Comparison of ENCODE assay signal across 15 cellular contexts in the genomic region with DNA sequence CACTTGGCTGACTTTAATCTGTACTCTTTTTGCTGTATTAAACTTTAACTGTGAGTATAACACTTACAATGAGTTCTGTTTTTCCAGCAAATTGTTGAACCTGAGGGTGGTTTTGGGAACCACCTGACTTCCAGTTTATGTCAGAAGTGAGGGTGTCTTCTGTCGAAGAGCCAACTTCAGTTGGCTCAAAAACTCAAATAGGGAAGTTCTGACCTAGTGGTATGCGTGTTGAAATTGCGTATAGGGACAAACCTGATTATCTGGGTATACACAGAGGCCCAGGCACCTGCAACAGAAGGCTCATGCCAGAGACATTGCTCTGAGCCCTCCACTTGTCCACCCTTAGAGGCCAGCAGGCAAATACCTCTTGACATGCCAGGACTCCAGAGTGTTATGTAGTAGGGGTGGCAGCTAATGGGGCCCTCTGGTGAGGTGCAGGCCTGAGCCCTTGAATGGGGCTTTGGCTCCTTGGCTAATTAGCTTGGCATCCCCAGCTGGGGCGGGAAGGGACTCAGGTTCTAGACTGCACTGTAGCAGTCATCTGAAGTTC.
DNase-seq lines count a peak whose midpoint lies in the region; ATAC-seq and TF ChIP-seq lines count a peak whose summit lies in the region.
"Had no signal": no experiment of that assay in that cellular context is flagged by ENCODE, and none has a peak within 500 bp of the region (broad histone marks: within the 10 kb centered on the region; RNA-seq: fewer than 3 reads in every experiment).

No MANE protein-coding gene starts in this region.

- no peaks in the 10 kb centered on the region for H3F3A ChIP-seq in PC-3 (ENCODE audit: low read length, unreplicated experiment)

- no peaks in the 10 kb centered on the region for H3K79me1 ChIP-seq in IMR-90 (ENCODE audit: low read depth in 1 of 2, low read length in 2 of 2)

- 0 out of 2 replicates have a peak overlapping the region, but pooled peaks have one; percentile 8 for H3K14ac ChIP-seq in IMR-90 (replicated peaks; ENCODE audit: low read depth, low read length)

- peak overlapping the region; percentile 66 for H2BK120ac ChIP-seq in IMR-90 (ENCODE audit: low read depth, low read length)

- H3K27me3 ChIP-seq in IMR-90 (ENCODE audit: control insufficient read depth, insufficient read depth, low read length) (0 out of 2 replicates have a peak, but pooled peaks cover 2% of the 10 kb centered on the region), PC-3 (ENCODE audit: low read length) (no peaks in the 10 kb centered on the region), mammary epithelial cell (ENCODE audit: insufficient read depth, low read length) (no peaks in the 10 kb centered on the region)
- H3K27me3 ChIP-seq: transverse colon had no signal

- peaks cover 0 to 2% of the 10 kb centered on the region in 2 donors for H3K9me3 Mint-ChIP-seq in stimulated activated naive B cell treated with anti-CD40 and anti-IgM and Interleukin-4, amounts not matched to agents 10 μg/mL and 1 μg/mL and 100 μg/mL, for 72 hours

- peak overlapping the region; percentile 93 for H3K27ac Mint-ChIP-seq in stimulated activated naive B cell treated with anti-CD40 and anti-IgM and Interleukin-4, amounts not matched to agents 10 μg/mL and 1 μg/mL and 100 μg/mL, for 72 hours
- H3K27ac Mint-ChIP-seq: progenitor cell of endocrine pancreas had no signal

- H3K9me1 ChIP-seq in IMR-90 (ENCODE audit: insufficient read depth, low read length): peaks cover 17% of the 10 kb centered on the region; the same call in 1 of the 2 replicates

- intact Hi-C loops in IMR-90 (cut with micrococcal nuclease): loop anchor here (2.0 kb wide), 1 partner anchor 14 kb away; no protein-coding TSS in a partner anchor
- intact Hi-C loops in PC-3 (cut with micrococcal nuclease): no loop called here
- intact Hi-C loops in mammary epithelial cell (cut with micrococcal nuclease): loop anchor here (10.0 kb wide), 1 partner anchor 214 kb away; no protein-coding TSS in a partner anchor

- no peak overlapping the region; the same call in 1 of the 2 replicates for H4K5ac ChIP-seq in IMR-90 (ENCODE audit: low read depth, low read length)

- no peaks in the 10 kb centered on the region for H3K9me2 ChIP-seq in PC-3 (replicated peaks; ENCODE audit: low read length)

- H3K4me1 ChIP-seq in IMR-90 (ENCODE audit: control insufficient read depth, insufficient read depth, low read length) (peaks cover 17% of the 10 kb centered on the region; the same call in 1 of the 2 replicates), PC-3 (ENCODE audit: insufficient read depth, low read length) (peaks cover 42% of the 10 kb centered on the region), mammary epithelial cell (ENCODE audit: insufficient read depth, low read length) (peaks cover 38% of the 10 kb centered on the region)
- H3K4me1 ChIP-seq: gastroesophageal sphincter had no signal

- CTCF ChIA-PET in IMR-90 (lab: Yijun Ruan, JAX): no interaction called here
- CTCF ChIA-PET in PC-3 (lab: Charles Lee): no interaction called here
- CTCF ChIA-PET in mammary epithelial cell (lab: Charles Lee; ENCODE audit: low non-redundant PET): interaction anchor here (0.6 to 1.0 kb wide), 3 partner anchors 128 to 220 kb away, joined by 4 read pairs; no protein-coding TSS in a partner anchor

- no peak for TF ChIP-seq POLR2A in IMR-90 (IDR thresholded peaks at IDR 0.05; ENCODE audit: low read depth, low read length)

- peak overlapping the region; percentile 62; the same call in 1 of the 2 replicates for H3K18ac ChIP-seq in IMR-90 (ENCODE audit: low read depth, low read length)

- peak overlapping the region in 1 of 2 experiments; percentile 43; a peak in 2 of 4 replicates for H4K8ac ChIP-seq in IMR-90 (ENCODE audit: low read depth in 2 of 2, low read length in 2 of 2)

- H4K20me1 ChIP-seq in IMR-90 (ENCODE audit: insufficient read depth, low read length) (no peaks in the 10 kb centered on the region), PC-3 (ENCODE audit: low read length) (no peaks in the 10 kb centered on the region), mammary epithelial cell (ENCODE audit: insufficient read depth, low read length) (no peaks in the 10 kb centered on the region)

- dilution Hi-C loops in IMR-90 (cut with HindIII; ENCODE audit: low sequenced_read_pairs, unreplicated experiment) (no loop called here), mammary epithelial cell (cut with HindIII; ENCODE audit: low sequenced_read_pairs) (no loop called here)

- H3K36me3 ChIP-seq in IMR-90 (ENCODE audit: control insufficient read depth, insufficient read depth, low read length) (no peaks in the 10 kb centered on the region), PC-3 (ENCODE audit: low read depth, low read length) (no peaks in the 10 kb centered on the region), mammary epithelial cell (ENCODE audit: insufficient read depth, low read length) (no peaks in the 10 kb centered on the region)
- H3K36me3 ChIP-seq: gastroesophageal sphincter, transverse colon had no signal

- H3K4me3 ChIP-seq in IMR-90 (ENCODE audit: insufficient read depth, low read depth, low read length): no peak overlapping the region
- no peak overlapping the region for H3K4me3 ChIP-seq in PC-3 (ENCODE audit: low read length)
- no peak overlapping the region for H3K4me3 ChIP-seq in mammary epithelial cell (replicated peaks in 1 of 3; ENCODE audit: insufficient read depth in 1 of 3, low read depth in 2 of 3, low read length in 3 of 3)
- H3K4me3 ChIP-seq: gastroesophageal sphincter, transverse colon had no signal

- H2AK5ac ChIP-seq in IMR-90 (ENCODE audit: low read depth, low read length): peak overlapping the region; percentile 29; the same call in 1 of the 2 replicates

- peaks cover 15 to 19% of the 10 kb centered on the region in 2 donors for H3K4me1 Mint-ChIP-seq in stimulated activated naive B cell treated with anti-CD40 and anti-IgM and Interleukin-4, amounts not matched to agents 10 μg/mL and 1 μg/mL and 100 μg/mL, for 72 hours

- peak overlapping the region; percentile 71 for H2BK20ac ChIP-seq in IMR-90 (ENCODE audit: low read depth, low read length)

- TF ChIP-seq RAD21 in IMR-90 (IDR thresholded peaks at IDR 0.05; ENCODE audit: low read length): no peak

- POLR2A ChIA-PET in IMR-90 (lab: Charles Lee; ENCODE audit: unreplicated experiment) (interaction anchor here (0.6 kb wide), 1 partner anchor 84 kb away, joined by 3 read pairs; no protein-coding TSS in a partner anchor), PC-3 (lab: Charles Lee; ENCODE audit: unreplicated experiment) (no interaction called here)

- H3K9ac ChIP-seq in IMR-90 (ENCODE audit: low read depth, low read length) (no peak overlapping the region), PC-3 (ENCODE audit: low read length) (no peak overlapping the region), mammary epithelial cell (ENCODE audit: insufficient read depth, low read length) (no peak overlapping the region)

- peak overlapping the region; percentile 3; the same call in 1 of the 2 replicates for H3K56ac ChIP-seq in IMR-90 (ENCODE audit: extremely low read depth, insufficient read depth, low read length)

- H3K9me3 ChIP-seq in IMR-90 (ENCODE audit: control insufficient read depth, insufficient read depth, low read length): peaks cover 2% of the 10 kb centered on the region; the same call in 1 of the 2 replicates
- no peaks in the 10 kb centered on the region for H3K9me3 ChIP-seq in PC-3 (ENCODE audit: low read length)
- H3K9me3 ChIP-seq in mammary epithelial cell (replicated peaks; ENCODE audit: insufficient read depth, low read length): no peaks in the 10 kb centered on the region
- H3K9me3 ChIP-seq: gastroesophageal sphincter, transverse colon had no signal

- no peak overlapping the region for H3K4me2 ChIP-seq in IMR-90 (ENCODE audit: low read depth, low read length)
- peak overlapping the region; percentile 38; the same call in 1 of the 2 replicates for H3K4me2 ChIP-seq in PC-3 (ENCODE audit: low read length)
- peak overlapping the region; percentile 21 for H3K4me2 ChIP-seq in mammary epithelial cell (ENCODE audit: insufficient read depth, low read depth, low read length)

- DNase-seq in IMR-90 (no peak), PC-3 (no peak), mammary epithelial cell (no peak), COLO668 (lab: John Stamatoyannopoulos, UW; ENCODE audit: unreplicated experiment) (no peak)
- DNase-seq in stimulated activated naive B cell treated with anti-CD40 and anti-IgM and Interleukin-4, amounts not matched to agents 10 μg/mL and 1 μg/mL and 100 μg/mL, for 72 hours: peak; percentile 20
- DNase-seq: cortex of kidney; left ventricle myocardium superior; NCI-H1694; stimulated activated naive CD4-positive, alpha-beta T cell; transverse colon had no signal

- H4K91ac ChIP-seq in IMR-90 (ENCODE audit: insufficient read depth, low read depth, low read length): peak overlapping the region; percentile 38; the same call in 1 of the 2 replicates

- ATAC-seq in IMR-90 (ENCODE audit: low read depth): no peak
- ATAC-seq in PC-3: no peak
- ATAC-seq in stimulated activated naive B cell treated with anti-CD40 and anti-IgM and Interleukin-4, amounts not matched to agents 10 μg/mL and 1 μg/mL and 100 μg/mL, for 72 hours (replicated peaks): peak; percentile 64 to 67
- ATAC-seq in HG03039 (IDR thresholded peaks at IDR 0.05; ENCODE audit: unreplicated experiment): no peak
- ATAC-seq in GM21367 (IDR thresholded peaks at IDR 0.05; ENCODE audit: unreplicated experiment): no peak
- ATAC-seq: left ventricle myocardium superior had no signal

- H3K36me3 Mint-ChIP-seq in stimulated activated naive B cell treated with anti-CD40 and anti-IgM and Interleukin-4, amounts not matched to agents 10 μg/mL and 1 μg/mL and 100 μg/mL, for 72 hours: no peaks in the 10 kb centered on the region

- TF ChIP-seq CTCF in IMR-90 (conservative IDR thresholded peaks at IDR 0.05; ENCODE audit: low read depth, low read length) (no peak), PC-3 (conservative IDR thresholded peaks at IDR 0.05; ENCODE audit: low read depth, low read length) (no peak), mammary epithelial cell (conservative IDR thresholded peaks at IDR 0.05 in 1 of 2, IDR thresholded peaks at IDR 0.05 in 1 of 2; ENCODE audit: extremely low read depth in 1 of 2, insufficient read depth in 1 of 2, low read depth in 1 of 2, low read length in 2 of 2) (no peak)

- H3K27ac ChIP-seq in IMR-90 (ENCODE audit: insufficient read depth, low read length) (0 out of 2 replicates have a peak overlapping the region, but pooled peaks have one; percentile 27), PC-3 (ENCODE audit: low read length) (no peak overlapping the region), mammary epithelial cell (ENCODE audit: insufficient read depth, low read depth, low read length) (no peak overlapping the region)
- H3K27ac ChIP-seq: epithelial cell of prostate, gastroesophageal sphincter, transverse colon had no signal

- WGBS in IMR-90 (ENCODE audit: extremely low coverage in 2 of 2, insufficient read length in 1 of 2), 2 experiments: 100% methylated on average over 1 of the region's 4 CpGs; no CpG with 5 or more reads in 1 of the 2 experiments
- 61% methylated on average over 3 of the region's 4 CpGs for WGBS in mammary epithelial cell (ENCODE audit: low coverage, missing lambda C conversion rate)

- H3K79me2 ChIP-seq in PC-3 (ENCODE audit: low read length) (no peaks in the 10 kb centered on the region), mammary epithelial cell (ENCODE audit: insufficient read depth, low read length) (no peaks in the 10 kb centered on the region)

- no peak overlapping the region for H3K4me3 Mint-ChIP-seq in stimulated activated naive B cell treated with anti-CD40 and anti-IgM and Interleukin-4, amounts not matched to agents 10 μg/mL and 1 μg/mL and 100 μg/mL, for 72 hours

- no peak overlapping the region for H3K23ac ChIP-seq in IMR-90 (ENCODE audit: low read depth, low read length)

- no peak overlapping the region for H2BK5ac ChIP-seq in IMR-90 (ENCODE audit: low read depth, low read length, poor library complexity, severe bottlenecking)

- peak overlapping the region; percentile 51 for H2AK9ac ChIP-seq in IMR-90 (replicated peaks; ENCODE audit: low read depth, low read length, poor library complexity)

- in situ Hi-C loops in IMR-90 (cut with MboI; ENCODE audit: low sequenced_read_pairs): no loop called here
- in situ Hi-C loops in mammary epithelial cell (cut with MboI; ENCODE audit: low sequenced_read_pairs in 2 of 2): no loop called here

- H3K4ac ChIP-seq in IMR-90 (ENCODE audit: low read depth, low read length): peak overlapping the region; percentile 40

- peak overlapping the region; percentile 58; the same call in 2 of the 3 replicates for H2BK15ac ChIP-seq in IMR-90 (ENCODE audit: low read depth, low read length)

- H3K27me3 Mint-ChIP-seq in stimulated activated naive B cell treated with anti-CD40 and anti-IgM and Interleukin-4, amounts not matched to agents 10 μg/mL and 1 μg/mL and 100 μg/mL, for 72 hours: peaks cover 0 to 6% of the 10 kb centered on the region in 2 donors
- H3K27me3 Mint-ChIP-seq: progenitor cell of endocrine pancreas had no signal

- no peak overlapping the region for H2AFZ ChIP-seq in IMR-90 (replicated peaks; ENCODE audit: low read length, poor library complexity)
- no peak overlapping the region for H2AFZ ChIP-seq in PC-3 (ENCODE audit: low read length)
- H2AFZ ChIP-seq in mammary epithelial cell (ENCODE audit: low read depth, low read length): no peak overlapping the region

- BruUV-seq in IMR-90 (replicated peaks; lab: Mats Ljungman, UMichigan): no TSS peak
- no TSS peak for BruUV-seq in PC-3 (replicated peaks; lab: Mats Ljungman, UMichigan)
- BruUV-seq in mammary epithelial cell (replicated peaks; lab: Mats Ljungman, UMichigan): no TSS peak

Comparison
In these comparisons a context has a peak if more than half of its experiments do, and no peak if none do; other contexts are left out.
1. ATAC-seq: peak in stimulated activated naive B cell treated with anti-CD40 and anti-IgM and Interleukin-4, amounts not matched to agents 10 μg/mL and 1 μg/mL and 100 μg/mL, for 72 hours (2 of 2); none in IMR-90 (single experiment), PC-3 (single experiment), HG03039 (single experiment) and GM21367 (single experiment).